ENCODE assay signal across 7 cellular contexts in genomic region chr10:72296829-72297280, GRCh38. TPM values are rescaled to one million over a fixed set of nuclear protein-coding genes. Genes with fewer than 3 reads are reported as not detected.
DNase-seq lines count a peak whose midpoint lies in the region; ATAC-seq and TF ChIP-seq lines count a peak whose summit lies in the region.
"Not testable (repeated sequence)": the region's sequence is repeated elsewhere in the genome, so short reads cannot be mapped to it uniquely, and the experiment has no call there.

No MANE protein-coding gene starts in this region.

- not testable (repeated sequence) for H2AFZ ChIP-seq in mammary epithelial cell (ENCODE audit: low read depth, low read length)

- CTCF ChIA-PET in activated CD8-positive, alpha-beta T cell treated with anti-CD3 and anti-CD28 coated beads for 36 hours (lab: Charles Lee) = interaction anchor here (0.6 to 2.5 kb wide), 13 partner anchors 10 to 78 kb away, joined by 3 to 8 read pairs (median 4); no protein-coding TSS in a partner anchor
- CTCF ChIA-PET in mammary epithelial cell (lab: Charles Lee; ENCODE audit: low non-redundant PET) = not testable (repeated sequence)

- not testable (repeated sequence) for H3K36me3 ChIP-seq in MG63; mammary epithelial cell (ENCODE audit: insufficient read depth, low read length); gastrocnemius medialis

- DNase-seq in MG63; activated CD8-positive, alpha-beta T cell treated with anti-CD3 and anti-CD28 coated beads for 36 hours; mammary epithelial cell; foreskin fibroblast; gastrocnemius medialis: not testable (repeated sequence)

- H3K4me2 ChIP-seq in mammary epithelial cell (ENCODE audit: insufficient read depth, low read depth, low read length) = peak overlapping the region; percentile 93

- not testable (repeated sequence) for ATAC-seq in activated CD8-positive, alpha-beta T cell treated with anti-CD3 and anti-CD28 coated beads for 36 hours; gastrocnemius medialis

- dilution Hi-C loops in mammary epithelial cell (cut with HindIII; ENCODE audit: low sequenced_read_pairs) = not testable (repeated sequence)

- H3K36me3 Mint-ChIP-seq in activated CD8-positive, alpha-beta T cell treated with anti-CD3 and anti-CD28 coated beads for 36 hours (ENCODE audit: low read depth) = peaks cover 11% of the 10 kb centered on the region

- not testable (repeated sequence) for BruUV-seq in mammary epithelial cell (replicated peaks; lab: Mats Ljungman, UMichigan)

- intact Hi-C loops in activated CD8-positive, alpha-beta T cell treated with anti-CD3 and anti-CD28 coated beads for 36 hours (cut with micrococcal nuclease) = loop anchor here (5.0 kb wide), 2 partner anchors 35 to 50 kb away; no protein-coding TSS in a partner anchor
- intact Hi-C loops in mammary epithelial cell (cut with micrococcal nuclease) = loop anchor here (1.0 kb wide), 2 partner anchors 23 to 34 kb away; no protein-coding TSS in a partner anchor
- intact Hi-C loops in gastrocnemius medialis (cut with DNase I; ENCODE audit: low total_unique reads) = not testable (repeated sequence)

- H3K27ac Mint-ChIP-seq in activated CD8-positive, alpha-beta T cell treated with anti-CD3 and anti-CD28 coated beads for 36 hours = peak overlapping the region; percentile 99

- H3K9me3 ChIP-seq in MG63; mammary epithelial cell (replicated peaks; ENCODE audit: insufficient read depth, low read length); mononuclear cell (ENCODE audit: low read depth, low read length); gastrocnemius medialis: not testable (repeated sequence)

- H3K9ac ChIP-seq in mammary epithelial cell (ENCODE audit: insufficient read depth, low read length) = peak overlapping the region; percentile 52

- H3K4me1 ChIP-seq in mammary epithelial cell (ENCODE audit: insufficient read depth, low read length) = peaks cover 37% of the 10 kb centered on the region
- peaks cover 38% of the 10 kb centered on the region for H3K4me1 ChIP-seq in mononuclear cell (ENCODE audit: insufficient read depth, low read length)
- H3K4me1 ChIP-seq in gastrocnemius medialis = peaks cover 4 to 12% of the 10 kb centered on the region in 2 donors

- H3K9me3 Mint-ChIP-seq in activated CD8-positive, alpha-beta T cell treated with anti-CD3 and anti-CD28 coated beads for 36 hours = not testable (repeated sequence)

- H3K4me3 Mint-ChIP-seq in activated CD8-positive, alpha-beta T cell treated with anti-CD3 and anti-CD28 coated beads for 36 hours = peak overlapping the region; percentile 80

- peak overlapping the region; percentile 94 for H3K27ac ChIP-seq in mammary epithelial cell (ENCODE audit: insufficient read depth, low read depth, low read length)
- H3K27ac ChIP-seq in gastrocnemius medialis = peak overlapping the region; percentile 76 to 86 (median 82)

- H4K20me1 ChIP-seq in mammary epithelial cell (ENCODE audit: insufficient read depth, low read length) = not testable (repeated sequence)

- peak overlapping the region; percentile 52; the same call in 1 of the 2 replicates for H3K4me3 ChIP-seq in GM08714 (ENCODE audit: low read length)
- peak overlapping the region; percentile 57 for H3K4me3 ChIP-seq in MG63
- peak overlapping the region in 2 of 3 experiments; percentile 40 to 53 for H3K4me3 ChIP-seq in mammary epithelial cell (replicated peaks in 1 of 3; ENCODE audit: insufficient read depth in 1 of 3, low read depth in 2 of 3, low read length in 3 of 3)
- H3K4me3 ChIP-seq in foreskin fibroblast (ENCODE audit: low read depth in 1 of 2, low read length in 2 of 2) = peak overlapping the region; percentile 50 to 67
- peak overlapping the region; percentile 25 for H3K4me3 ChIP-seq in mononuclear cell (ENCODE audit: low read length)
- H3K4me3 ChIP-seq in gastrocnemius medialis = peak overlapping the region in 3 of 4 donors; percentile 61 to 81 (median 64)

- POLR2A ChIA-PET in activated CD8-positive, alpha-beta T cell treated with anti-CD3 and anti-CD28 coated beads for 36 hours (lab: Charles Lee) = interaction anchor here (0.6 to 23.6 kb wide), 16 partner anchors 10 to 214 kb away, joined by 3 to 796 read pairs (median 6); partner anchors contain the start of genes DDIT4 and SPOCK2

- TF ChIP-seq POLR2A in gastrocnemius medialis (IDR thresholded peaks at IDR 0.05) = peak in 1 of 2 donors; percentile 36

- not testable (repeated sequence) for H3K27me3 ChIP-seq in MG63; mammary epithelial cell (ENCODE audit: insufficient read depth, low read length); mononuclear cell (ENCODE audit: insufficient read depth, low read length); gastrocnemius medialis

- not testable (repeated sequence) for H3K27me3 Mint-ChIP-seq in activated CD8-positive, alpha-beta T cell treated with anti-CD3 and anti-CD28 coated beads for 36 hours

- peaks cover 67% of the 10 kb centered on the region for H3K4me1 Mint-ChIP-seq in activated CD8-positive, alpha-beta T cell treated with anti-CD3 and anti-CD28 coated beads for 36 hours (ENCODE audit: low read depth)

- in situ Hi-C loops in mammary epithelial cell (cut with MboI; ENCODE audit: low sequenced_read_pairs in 2 of 2); gastrocnemius medialis (cut with MboI; ENCODE audit: low sequenced_read_pairs in 4 of 4): not testable (repeated sequence)

- 100% methylated on average over 7 of the region's 19 CpGs for WGBS in mammary epithelial cell (ENCODE audit: low coverage, missing lambda C conversion rate)

- TF ChIP-seq CTCF in activated CD8-positive, alpha-beta T cell treated with anti-CD3 and anti-CD28 coated beads for 36 hours (IDR thresholded peaks at IDR 0.05); mammary epithelial cell (conservative IDR thresholded peaks at IDR 0.05 in 1 of 2, IDR thresholded peaks at IDR 0.05 in 1 of 2; ENCODE audit: extremely low read depth in 1 of 2, insufficient read depth in 1 of 2, low read depth in 1 of 2, low read length in 2 of 2); foreskin fibroblast (IDR thresholded peaks at IDR 0.05; ENCODE audit: low read depth, low read length); gastrocnemius medialis (IDR thresholded peaks at IDR 0.05 in 4 of 5, conservative IDR thresholded peaks at IDR 0.05 in 1 of 5): not testable (repeated sequence)

- not testable (repeated sequence) for H3K79me2 ChIP-seq in mammary epithelial cell (ENCODE audit: insufficient read depth, low read length)

RNA-seq across cellular contexts. Expression of gene DDIT4, which starts 23.1 kb away (rescaled TPM):
- total RNA-seq in MG63 (2014; rRNA removed; shearing (Covaris generic); ENCODE audit: low replicate concordance) = 260 and 266 TPM in 2 replicates
- 1,000 to 10,000 TPM; 1,071 to 1,096 TPM for total RNA-seq in activated CD8-positive, alpha-beta T cell treated with anti-CD3 and anti-CD28 coated beads for 36 hours
- total RNA-seq in mammary epithelial cell (1,000 to 10,000 TPM in 1 of 2 donors, 100 to 1,000 TPM in 1; 772 to 1,235 TPM), mononuclear cell (533 TPM), gastrocnemius medialis (100 to 1,000 TPM; 296 to 667 (median 319) TPM)
- 542 TPM for polyA plus RNA-seq in mammary epithelial cell
- 521 TPM for polyA minus RNA-seq in mammary epithelial cell

RNA-seq across cellular contexts. Expression of gene DNAJB12, which starts 57.9 kb away (rescaled TPM):
- total RNA-seq in MG63 (2014; rRNA removed; shearing (Covaris generic); ENCODE audit: low replicate concordance) = 19.3 and 24.4 TPM in 2 replicates
- total RNA-seq in activated CD8-positive, alpha-beta T cell treated with anti-CD3 and anti-CD28 coated beads for 36 hours = 10 to 100 TPM; 17.1 to 17.5 TPM
- total RNA-seq in mammary epithelial cell (10 to 100 TPM; 57.7 to 98.4 TPM), mononuclear cell (32.1 TPM), gastrocnemius medialis (10 to 100 TPM; 35.8 to 49.7 (median 39.0) TPM)
- 58.9 TPM for polyA plus RNA-seq in mammary epithelial cell
- 60.1 TPM for polyA minus RNA-seq in mammary epithelial cell
